ENCODE assay signal across 1 cellular context in the genomic region with DNA sequence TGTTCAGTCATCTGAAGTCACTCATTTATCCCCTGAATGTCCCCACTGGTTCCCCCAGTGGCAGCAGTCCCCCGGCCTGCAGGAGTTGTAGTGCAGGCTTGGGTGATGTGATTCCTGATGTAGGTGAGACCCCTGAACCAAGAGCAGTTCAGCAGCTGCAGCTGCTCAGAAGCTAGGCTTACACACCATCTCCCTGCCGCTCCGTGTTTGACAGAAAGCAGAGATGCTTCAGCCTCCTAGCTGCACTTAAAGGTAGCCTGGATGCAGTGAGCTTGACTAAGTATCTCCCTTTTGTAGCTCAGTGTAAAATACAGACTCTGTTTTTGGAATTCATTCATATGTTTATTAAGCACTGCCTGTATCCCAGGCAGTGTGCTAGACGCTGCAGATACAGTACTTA.
TF ChIP-seq lines count a peak whose summit lies in the region.

No MANE protein-coding gene starts in this region.

TF ChIP-seq in GM23338, 12 proteins besides CTCF, POLR2A, EP300 and RAD21:
- TF ChIP-seq, protein P1, sequence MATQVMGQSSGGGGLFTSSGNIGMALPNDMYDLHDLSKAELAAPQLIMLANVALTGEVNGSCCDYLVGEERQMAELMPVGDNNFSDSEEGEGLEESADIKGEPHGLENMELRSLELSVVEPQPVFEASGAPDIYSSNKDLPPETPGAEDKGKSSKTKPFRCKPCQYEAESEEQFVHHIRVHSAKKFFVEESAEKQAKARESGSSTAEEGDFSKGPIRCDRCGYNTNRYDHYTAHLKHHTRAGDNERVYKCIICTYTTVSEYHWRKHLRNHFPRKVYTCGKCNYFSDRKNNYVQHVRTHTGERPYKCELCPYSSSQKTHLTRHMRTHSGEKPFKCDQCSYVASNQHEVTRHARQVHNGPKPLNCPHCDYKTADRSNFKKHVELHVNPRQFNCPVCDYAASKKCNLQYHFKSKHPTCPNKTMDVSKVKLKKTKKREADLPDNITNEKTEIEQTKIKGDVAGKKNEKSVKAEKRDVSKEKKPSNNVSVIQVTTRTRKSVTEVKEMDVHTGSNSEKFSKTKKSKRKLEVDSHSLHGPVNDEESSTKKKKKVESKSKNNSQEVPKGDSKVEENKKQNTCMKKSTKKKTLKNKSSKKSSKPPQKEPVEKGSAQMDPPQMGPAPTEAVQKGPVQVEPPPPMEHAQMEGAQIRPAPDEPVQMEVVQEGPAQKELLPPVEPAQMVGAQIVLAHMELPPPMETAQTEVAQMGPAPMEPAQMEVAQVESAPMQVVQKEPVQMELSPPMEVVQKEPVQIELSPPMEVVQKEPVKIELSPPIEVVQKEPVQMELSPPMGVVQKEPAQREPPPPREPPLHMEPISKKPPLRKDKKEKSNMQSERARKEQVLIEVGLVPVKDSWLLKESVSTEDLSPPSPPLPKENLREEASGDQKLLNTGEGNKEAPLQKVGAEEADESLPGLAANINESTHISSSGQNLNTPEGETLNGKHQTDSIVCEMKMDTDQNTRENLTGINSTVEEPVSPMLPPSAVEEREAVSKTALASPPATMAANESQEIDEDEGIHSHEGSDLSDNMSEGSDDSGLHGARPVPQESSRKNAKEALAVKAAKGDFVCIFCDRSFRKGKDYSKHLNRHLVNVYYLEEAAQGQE (IDR thresholded peaks at IDR 0.05; ENCODE audit: unreplicated experiment): no peak
- TF ChIP-seq ZNF331 (CRISPR knock-in tag; IDR thresholded peaks at IDR 0.05; ENCODE audit: low read depth) (no peak), ZNF114 (CRISPR knock-in tag; IDR thresholded peaks at IDR 0.05) (no peak), NANOG (IDR thresholded peaks at IDR 0.05; ENCODE audit: borderline replicate concordance) (no peak), POLR2AphosphoS5 (IDR thresholded peaks at IDR 0.05; ENCODE audit: low read depth) (no peak), STAT1 (IDR thresholded peaks at IDR 0.05; ENCODE audit: unreplicated experiment) (no peak), CREB1 (CRISPR knock-in tag; IDR thresholded peaks at IDR 0.05; ENCODE audit: low read depth) (no peak), EZH2phosphoT487 (IDR thresholded peaks at IDR 0.05; ENCODE audit: unreplicated experiment) (no peak), EZH2 (IDR thresholded peaks at IDR 0.05; ENCODE audit: low read depth, unreplicated experiment) (no peak), JUNB (IDR thresholded peaks at IDR 0.05; ENCODE audit: unreplicated experiment) (no peak)
- TF ChIP-seq, protein P2, sequence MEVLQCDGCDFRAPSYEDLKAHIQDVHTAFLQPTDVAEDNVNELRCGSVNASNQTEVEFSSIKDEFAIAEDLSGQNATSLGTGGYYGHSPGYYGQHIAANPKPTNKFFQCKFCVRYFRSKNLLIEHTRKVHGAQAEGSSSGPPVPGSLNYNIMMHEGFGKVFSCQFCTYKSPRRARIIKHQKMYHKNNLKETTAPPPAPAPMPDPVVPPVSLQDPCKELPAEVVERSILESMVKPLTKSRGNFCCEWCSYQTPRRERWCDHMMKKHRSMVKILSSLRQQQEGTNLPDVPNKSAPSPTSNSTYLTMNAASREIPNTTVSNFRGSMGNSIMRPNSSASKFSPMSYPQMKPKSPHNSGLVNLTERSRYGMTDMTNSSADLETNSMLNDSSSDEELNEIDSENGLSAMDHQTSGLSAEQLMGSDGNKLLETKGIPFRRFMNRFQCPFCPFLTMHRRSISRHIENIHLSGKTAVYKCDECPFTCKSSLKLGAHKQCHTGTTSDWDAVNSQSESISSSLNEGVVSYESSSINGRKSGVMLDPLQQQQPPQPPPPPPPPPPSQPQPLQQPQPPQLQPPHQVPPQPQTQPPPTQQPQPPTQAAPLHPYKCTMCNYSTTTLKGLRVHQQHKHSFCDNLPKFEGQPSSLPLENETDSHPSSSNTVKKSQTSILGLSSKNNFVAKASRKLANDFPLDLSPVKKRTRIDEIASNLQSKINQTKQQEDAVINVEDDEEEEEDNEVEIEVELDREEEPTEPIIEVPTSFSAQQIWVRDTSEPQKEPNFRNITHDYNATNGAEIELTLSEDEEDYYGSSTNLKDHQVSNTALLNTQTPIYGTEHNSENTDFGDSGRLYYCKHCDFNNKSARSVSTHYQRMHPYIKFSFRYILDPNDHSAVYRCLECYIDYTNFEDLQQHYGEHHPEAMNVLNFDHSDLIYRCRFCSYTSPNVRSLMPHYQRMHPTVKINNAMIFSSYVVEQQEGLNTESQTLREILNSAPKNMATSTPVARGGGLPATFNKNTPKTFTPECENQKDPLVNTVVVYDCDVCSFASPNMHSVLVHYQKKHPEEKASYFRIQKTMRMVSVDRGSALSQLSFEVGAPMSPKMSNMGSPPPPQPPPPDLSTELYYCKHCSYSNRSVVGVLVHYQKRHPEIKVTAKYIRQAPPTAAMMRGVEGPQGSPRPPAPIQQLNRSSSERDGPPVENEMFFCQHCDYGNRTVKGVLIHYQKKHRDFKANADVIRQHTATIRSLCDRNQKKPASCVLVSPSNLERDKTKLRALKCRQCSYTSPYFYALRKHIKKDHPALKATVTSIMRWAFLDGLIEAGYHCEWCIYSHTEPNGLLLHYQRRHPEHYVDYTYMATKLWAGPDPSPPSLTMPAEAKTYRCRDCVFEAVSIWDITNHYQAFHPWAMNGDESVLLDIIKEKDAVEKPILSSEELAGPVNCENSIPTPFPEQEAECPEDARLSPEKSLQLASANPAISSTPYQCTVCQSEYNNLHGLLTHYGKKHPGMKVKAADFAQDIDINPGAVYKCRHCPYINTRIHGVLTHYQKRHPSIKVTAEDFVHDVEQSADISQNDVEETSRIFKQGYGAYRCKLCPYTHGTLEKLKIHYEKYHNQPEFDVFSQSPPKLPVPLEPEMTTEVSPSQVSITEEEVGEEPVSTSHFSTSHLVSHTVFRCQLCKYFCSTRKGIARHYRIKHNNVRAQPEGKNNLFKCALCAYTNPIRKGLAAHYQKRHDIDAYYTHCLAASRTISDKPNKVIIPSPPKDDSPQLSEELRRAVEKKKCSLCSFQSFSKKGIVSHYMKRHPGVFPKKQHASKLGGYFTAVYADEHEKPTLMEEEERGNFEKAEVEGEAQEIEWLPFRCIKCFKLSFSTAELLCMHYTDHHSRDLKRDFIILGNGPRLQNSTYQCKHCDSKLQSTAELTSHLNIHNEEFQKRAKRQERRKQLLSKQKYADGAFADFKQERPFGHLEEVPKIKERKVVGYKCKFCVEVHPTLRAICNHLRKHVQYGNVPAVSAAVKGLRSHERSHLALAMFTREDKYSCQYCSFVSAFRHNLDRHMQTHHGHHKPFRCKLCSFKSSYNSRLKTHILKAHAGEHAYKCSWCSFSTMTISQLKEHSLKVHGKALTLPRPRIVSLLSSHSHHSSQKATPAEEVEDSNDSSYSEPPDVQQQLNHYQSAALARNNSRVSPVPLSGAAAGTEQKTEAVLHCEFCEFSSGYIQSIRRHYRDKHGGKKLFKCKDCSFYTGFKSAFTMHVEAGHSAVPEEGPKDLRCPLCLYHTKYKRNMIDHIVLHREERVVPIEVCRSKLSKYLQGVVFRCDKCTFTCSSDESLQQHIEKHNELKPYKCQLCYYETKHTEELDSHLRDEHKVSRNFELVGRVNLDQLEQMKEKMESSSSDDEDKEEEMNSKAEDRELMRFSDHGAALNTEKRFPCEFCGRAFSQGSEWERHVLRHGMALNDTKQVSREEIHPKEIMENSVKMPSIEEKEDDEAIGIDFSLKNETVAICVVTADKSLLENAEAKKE (CRISPR knock-in tag; IDR thresholded peaks at IDR 0.05): no peak
- TF ChIP-seq, protein P3, sequence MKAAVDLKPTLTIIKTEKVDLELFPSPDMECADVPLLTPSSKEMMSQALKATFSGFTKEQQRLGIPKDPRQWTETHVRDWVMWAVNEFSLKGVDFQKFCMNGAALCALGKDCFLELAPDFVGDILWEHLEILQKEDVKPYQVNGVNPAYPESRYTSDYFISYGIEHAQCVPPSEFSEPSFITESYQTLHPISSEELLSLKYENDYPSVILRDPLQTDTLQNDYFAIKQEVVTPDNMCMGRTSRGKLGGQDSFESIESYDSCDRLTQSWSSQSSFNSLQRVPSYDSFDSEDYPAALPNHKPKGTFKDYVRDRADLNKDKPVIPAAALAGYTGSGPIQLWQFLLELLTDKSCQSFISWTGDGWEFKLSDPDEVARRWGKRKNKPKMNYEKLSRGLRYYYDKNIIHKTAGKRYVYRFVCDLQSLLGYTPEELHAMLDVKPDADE (IDR thresholded peaks at IDR 0.05): no peak
